ENCODE assay signal across 3 cellular contexts in the genomic region with DNA sequence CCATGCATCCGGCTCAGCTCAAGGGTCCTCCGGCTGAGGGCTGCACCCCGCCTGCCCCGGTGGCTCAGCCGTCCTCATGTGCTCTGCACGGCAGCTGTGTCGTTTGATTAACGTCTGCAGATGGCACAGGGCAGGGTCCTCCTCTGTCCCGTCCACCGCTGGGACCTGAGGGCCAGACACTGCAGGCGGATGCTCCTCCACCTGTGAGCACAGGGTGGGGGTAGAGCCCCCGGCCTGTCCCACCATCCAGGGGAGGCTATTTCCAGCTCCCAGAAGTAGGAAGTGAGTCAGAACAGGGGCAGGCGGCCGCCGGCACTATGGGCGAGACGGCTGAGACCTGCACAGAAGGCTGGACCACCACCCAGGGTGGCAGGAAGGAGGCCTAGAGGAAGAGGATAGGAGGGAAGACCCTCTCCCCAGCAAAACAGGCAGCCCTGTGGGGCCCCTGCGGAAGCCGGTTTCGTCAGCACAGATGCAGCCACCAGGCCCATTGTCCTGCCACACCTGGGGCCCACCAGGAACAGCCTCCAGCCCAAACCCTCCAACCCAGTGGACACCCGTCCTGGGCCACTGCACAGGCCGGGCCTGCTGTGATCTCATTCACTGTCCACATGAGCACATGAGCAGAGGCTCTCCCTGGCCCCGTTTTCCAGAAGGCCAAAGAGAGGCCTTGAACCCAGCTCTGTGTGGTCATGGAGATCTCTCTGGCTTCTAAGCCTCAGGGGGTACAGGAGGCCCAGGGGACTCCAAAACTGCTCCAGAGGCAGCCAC.
TF ChIP-seq lines count a peak whose summit lies in the region.

No MANE protein-coding gene starts in this region.

TF ChIP-seq in IMR-90, 13 proteins besides CTCF, POLR2A, EP300 and RAD21:
- TF ChIP-seq, protein P1, sequence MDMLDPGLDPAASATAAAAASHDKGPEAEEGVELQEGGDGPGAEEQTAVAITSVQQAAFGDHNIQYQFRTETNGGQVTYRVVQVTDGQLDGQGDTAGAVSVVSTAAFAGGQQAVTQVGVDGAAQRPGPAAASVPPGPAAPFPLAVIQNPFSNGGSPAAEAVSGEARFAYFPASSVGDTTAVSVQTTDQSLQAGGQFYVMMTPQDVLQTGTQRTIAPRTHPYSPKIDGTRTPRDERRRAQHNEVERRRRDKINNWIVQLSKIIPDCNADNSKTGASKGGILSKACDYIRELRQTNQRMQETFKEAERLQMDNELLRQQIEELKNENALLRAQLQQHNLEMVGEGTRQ (IDR thresholded peaks at IDR 0.05; ENCODE audit: low read depth, low read length) = no peak
- TF ChIP-seq RFX5 (IDR thresholded peaks at IDR 0.05; ENCODE audit: low read depth, low read length) (no peak), SMC3 (IDR thresholded peaks at IDR 0.05; ENCODE audit: low read depth, low read length) (no peak), CEBPB (IDR thresholded peaks at IDR 0.05; ENCODE audit: low read depth, low read length) (no peak), RCOR1 (IDR thresholded peaks at IDR 0.05; ENCODE audit: insufficient replicate concordance, low read length) (no peak), MAZ (IDR thresholded peaks at IDR 0.05; ENCODE audit: borderline replicate concordance, low read depth, low read length) (no peak)

TF ChIP-seq in HepG2, 621 proteins besides CTCF, POLR2A, EP300 and RAD21 (continues in another document):
- TF ChIP-seq ZFY (CRISPR knock-in tag; IDR thresholded peaks at IDR 0.05) (peak; percentile 47; the same call in 1 of the 2 replicates), ARNTL (CRISPR knock-in tag; IDR thresholded peaks at IDR 0.05) (no peak), ZFP36L1 (CRISPR knock-in tag; IDR thresholded peaks at IDR 0.05) (no peak), LRRFIP1 (CRISPR knock-in tag; conservative IDR thresholded peaks at IDR 0.05) (no peak), CHD4 (IDR thresholded peaks at IDR 0.05; ENCODE audit: borderline replicate concordance, low read length) (no peak), ZNF687 (CRISPR knock-in tag; IDR thresholded peaks at IDR 0.05) (peak; percentile 64), ZSCAN30 (CRISPR knock-in tag; IDR thresholded peaks at IDR 0.05) (no peak), MYC (CRISPR knock-in tag; IDR thresholded peaks at IDR 0.05; ENCODE audit: borderline replicate concordance) (peak; percentile 38; the same call in 1 of the 2 replicates)
- TF ChIP-seq, protein P2, sequence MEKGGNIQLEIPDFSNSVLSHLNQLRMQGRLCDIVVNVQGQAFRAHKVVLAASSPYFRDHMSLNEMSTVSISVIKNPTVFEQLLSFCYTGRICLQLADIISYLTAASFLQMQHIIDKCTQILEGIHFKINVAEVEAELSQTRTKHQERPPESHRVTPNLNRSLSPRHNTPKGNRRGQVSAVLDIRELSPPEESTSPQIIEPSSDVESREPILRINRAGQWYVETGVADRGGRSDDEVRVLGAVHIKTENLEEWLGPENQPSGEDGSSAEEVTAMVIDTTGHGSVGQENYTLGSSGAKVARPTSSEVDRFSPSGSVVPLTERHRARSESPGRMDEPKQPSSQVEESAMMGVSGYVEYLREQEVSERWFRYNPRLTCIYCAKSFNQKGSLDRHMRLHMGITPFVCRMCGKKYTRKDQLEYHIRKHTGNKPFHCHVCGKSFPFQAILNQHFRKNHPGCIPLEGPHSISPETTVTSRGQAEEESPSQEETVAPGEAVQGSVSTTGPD (CRISPR knock-in tag; IDR thresholded peaks at IDR 0.05) = peak; percentile 53; the same call in 1 of the 2 replicates
- TF ChIP-seq, protein P3, sequence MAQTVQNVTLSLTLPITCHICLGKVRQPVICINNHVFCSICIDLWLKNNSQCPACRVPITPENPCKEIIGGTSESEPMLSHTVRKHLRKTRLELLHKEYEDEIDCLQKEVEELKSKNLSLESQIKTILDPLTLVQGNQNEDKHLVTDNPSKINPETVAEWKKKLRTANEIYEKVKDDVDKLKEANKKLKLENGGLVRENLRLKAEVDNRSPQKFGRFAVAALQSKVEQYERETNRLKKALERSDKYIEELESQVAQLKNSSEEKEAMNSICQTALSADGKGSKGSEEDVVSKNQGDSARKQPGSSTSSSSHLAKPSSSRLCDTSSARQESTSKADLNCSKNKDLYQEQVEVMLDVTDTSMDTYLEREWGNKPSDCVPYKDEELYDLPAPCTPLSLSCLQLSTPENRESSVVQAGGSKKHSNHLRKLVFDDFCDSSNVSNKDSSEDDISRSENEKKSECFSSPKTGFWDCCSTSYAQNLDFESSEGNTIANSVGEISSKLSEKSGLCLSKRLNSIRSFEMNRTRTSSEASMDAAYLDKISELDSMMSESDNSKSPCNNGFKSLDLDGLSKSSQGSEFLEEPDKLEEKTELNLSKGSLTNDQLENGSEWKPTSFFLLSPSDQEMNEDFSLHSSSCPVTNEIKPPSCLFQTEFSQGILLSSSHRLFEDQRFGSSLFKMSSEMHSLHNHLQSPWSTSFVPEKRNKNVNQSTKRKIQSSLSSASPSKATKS (CRISPR knock-in tag; IDR thresholded peaks at IDR 0.05) = no peak

TF ChIP-seq in HEK293T, 16 proteins besides CTCF, POLR2A, EP300 and RAD21:
- TF ChIP-seq ZNF384 (IDR thresholded peaks at IDR 0.05) = no peak
- no peak for TF ChIP-seq TARDBP (IDR thresholded peaks at IDR 0.05)
- no peak for TF ChIP-seq FOXM1 (IDR thresholded peaks at IDR 0.05; ENCODE audit: borderline replicate concordance)
- no peak for TF ChIP-seq LEF1 (IDR thresholded peaks at IDR 0.05; ENCODE audit: borderline replicate concordance)
- no peak for TF ChIP-seq FOXA1 (IDR thresholded peaks at IDR 0.05)
- no peak for TF ChIP-seq NFRKB (IDR thresholded peaks at IDR 0.05)
- TF ChIP-seq CTBP1 (IDR thresholded peaks at IDR 0.05; ENCODE audit: borderline replicate concordance) = no peak
- no peak for TF ChIP-seq L3MBTL2 (conservative IDR thresholded peaks at IDR 0.05)
- TF ChIP-seq FOXK2 (IDR thresholded peaks at IDR 0.05) = no peak
- TF ChIP-seq SP1 (IDR thresholded peaks at IDR 0.05) = no peak
- TF ChIP-seq SUZ12 (IDR thresholded peaks at IDR 0.05) = no peak
- TF ChIP-seq ELF4 (IDR thresholded peaks at IDR 0.05) = no peak
- TF ChIP-seq PKNOX1 (IDR thresholded peaks at IDR 0.05) = no peak
